Comparison of ENCODE assay signal across 11 cellular contexts in genomic region chrX:104253567-104254441, GRCh38. TPM values are rescaled to one million over a fixed set of nuclear protein-coding genes. Genes with fewer than 3 reads are reported as not detected.
DNase-seq lines count a peak whose midpoint lies in the region; ATAC-seq and TF ChIP-seq lines count a peak whose summit lies in the region.
"Had no signal": no experiment of that assay in that cellular context is flagged by ENCODE, and none has a peak within 500 bp of the region (broad histone marks: within the 10 kb centered on the region; RNA-seq: fewer than 3 reads in every experiment).

No MANE protein-coding gene starts in this region.

- H3K4me1 ChIP-seq in stomach: peaks cover 0 to 24% (median 15%) of the 10 kb centered on the region in 4 donors
- H3K4me1 ChIP-seq: BLaER1 treated with 17β-estradiol and CSF1 and Interleukin-3, amounts not matched to agents 10 nM and 100 nM had no signal

- WGBS in stomach, 5 donors: 5 to 39% (median 8%) methylated on average over 42 to 65 of the region's 65 CpGs

- no peak for TF ChIP-seq POLR2A in stomach (IDR thresholded peaks at IDR 0.05)

- POLR2A ChIA-PET in activated CD4-positive, alpha-beta T cell treated with anti-CD3 and anti-CD28 coated beads, Interleukin-2, amount 10 ng/mL, durations not matched to agents 7 days and 5 days (lab: Charles Lee): no interaction called here

- H3K9me3 ChIP-seq in stomach: peaks cover 0 to 19% (median 0%) of the 10 kb centered on the region in 4 donors
- H3K9me3 ChIP-seq: neutrophil had no signal

- no peak overlapping the region for H3K27ac Mint-ChIP-seq in activated CD4-positive, alpha-beta T cell treated with anti-CD3 and anti-CD28 coated beads, Interleukin-2, amount 10 ng/mL, durations not matched to agents 7 days and 5 days
- H3K27ac Mint-ChIP-seq in activated T-cell treated with anti-CD3 and anti-CD28 coated beads, Interleukin-2, amount 50 U/mL, for 72 hours: no peak overlapping the region

- no peak for TF ChIP-seq CTCF in stomach (IDR thresholded peaks at IDR 0.05)

- no peaks in the 10 kb centered on the region for H3K36me3 Mint-ChIP-seq in activated CD4-positive, alpha-beta T cell treated with anti-CD3 and anti-CD28 coated beads, Interleukin-2, amount 10 ng/mL, durations not matched to agents 7 days and 5 days (ENCODE audit: low read depth)
- peaks cover 2 to 4% of the 10 kb centered on the region in 2 donors for H3K36me3 Mint-ChIP-seq in activated T-cell treated with anti-CD3 and anti-CD28 coated beads, Interleukin-2, amount 50 U/mL, for 72 hours (ENCODE audit: insufficient read depth in 2 of 2)

- H3K27me3 ChIP-seq in stomach: peaks cover 0 to 49% (median 34%) of the 10 kb centered on the region in 3 donors

- TF ChIP-seq EP300 in stomach (IDR thresholded peaks at IDR 0.05): no peak

- DNase-seq in activated CD4-positive, alpha-beta T cell treated with anti-CD3 and anti-CD28 coated beads, Interleukin-2, amount 10 ng/mL, durations not matched to agents 7 days and 5 days: no peak
- no peak for DNase-seq in activated CD4-positive, alpha-beta T cell treated with anti-CD3 and anti-CD28 coated beads for 4 hours
- DNase-seq in activated T-cell treated with anti-CD3 and anti-CD28 coated beads, Interleukin-2, amount 50 U/mL, for 72 hours: peak in 1 of 2 donors; percentile 4
- DNase-seq in iPS-NIHi11 (ENCODE audit: low spot score) (peak; percentile 43), stomach (no peak), NCI-H2029 treated with DMSO at 0.1 percent for 48 hours (lab: John Stamatoyannopoulos, UW) (no peak), MV-4-11 (lab: John Stamatoyannopoulos, UW) (no peak), left colon (no peak)
- DNase-seq: NCI-H1105 had no signal

- H3K27me3 Mint-ChIP-seq in activated CD4-positive, alpha-beta T cell treated with anti-CD3 and anti-CD28 coated beads, Interleukin-2, amount 10 ng/mL, durations not matched to agents 7 days and 5 days: peaks cover 45% of the 10 kb centered on the region
- H3K27me3 Mint-ChIP-seq in activated T-cell treated with anti-CD3 and anti-CD28 coated beads, Interleukin-2, amount 50 U/mL, for 72 hours (ENCODE audit: low read depth): peaks cover 50% of the 10 kb centered on the region

- CTCF ChIA-PET in activated CD4-positive, alpha-beta T cell treated with anti-CD3 and anti-CD28 coated beads, Interleukin-2, amount 10 ng/mL, durations not matched to agents 7 days and 5 days (lab: Charles Lee): no interaction called here

- peaks cover 11% of the 10 kb centered on the region for H3K4me1 Mint-ChIP-seq in activated CD4-positive, alpha-beta T cell treated with anti-CD3 and anti-CD28 coated beads, Interleukin-2, amount 10 ng/mL, durations not matched to agents 7 days and 5 days
- peaks cover 6% of the 10 kb centered on the region for H3K4me1 Mint-ChIP-seq in activated T-cell treated with anti-CD3 and anti-CD28 coated beads, Interleukin-2, amount 50 U/mL, for 72 hours (ENCODE audit: low read depth)

- no peak overlapping the region for H3K27ac ChIP-seq in stomach
- H3K27ac ChIP-seq: BLaER1 treated with 17β-estradiol and CSF1 and Interleukin-3, amounts not matched to agents 10 nM and 100 nM; neutrophil had no signal

- intact Hi-C loops in stomach (cut with DNase I; ENCODE audit: low total_unique reads) (no loop called here), left colon (cut with DNase I, micrococcal nuclease) (no loop called here)

- H3K36me3 ChIP-seq in stomach: no peaks in the 10 kb centered on the region
- H3K36me3 ChIP-seq: BLaER1 treated with 17β-estradiol and CSF1 and Interleukin-3, amounts not matched to agents 10 nM and 100 nM; neutrophil had no signal

- H3K9me3 Mint-ChIP-seq in activated CD4-positive, alpha-beta T cell treated with anti-CD3 and anti-CD28 coated beads, Interleukin-2, amount 10 ng/mL, durations not matched to agents 7 days and 5 days: no peaks in the 10 kb centered on the region
- no peaks in the 10 kb centered on the region for H3K9me3 Mint-ChIP-seq in activated T-cell treated with anti-CD3 and anti-CD28 coated beads, Interleukin-2, amount 50 U/mL, for 72 hours

- ATAC-seq in activated T-cell treated with anti-CD3 and anti-CD28 coated beads, Interleukin-2, amount 50 U/mL, for 72 hours (replicated peaks in 1 of 2): peak; percentile 21 to 49
- no peak for ATAC-seq in left colon

- H3K4me3 Mint-ChIP-seq in activated CD4-positive, alpha-beta T cell treated with anti-CD3 and anti-CD28 coated beads, Interleukin-2, amount 10 ng/mL, durations not matched to agents 7 days and 5 days: peak overlapping the region; percentile 41
- peak overlapping the region; percentile 77 to 91 for H3K4me3 Mint-ChIP-seq in activated T-cell treated with anti-CD3 and anti-CD28 coated beads, Interleukin-2, amount 50 U/mL, for 72 hours

- peak overlapping the region in 3 of 4 donors; percentile 0 to 28 (median 19) for H3K4me3 ChIP-seq in stomach

RNA-seq across cellular contexts. Expression of gene ESX1, which starts 0.9 kb away (rescaled TPM):
- total RNA-seq in activated CD4-positive, alpha-beta T cell treated with anti-CD3 and anti-CD28 coated beads, Interleukin-2, amount 10 ng/mL, durations not matched to agents 7 days and 5 days: not detected
- total RNA-seq in activated T-cell treated with anti-CD3 and anti-CD28 coated beads, Interleukin-2, amount 50 U/mL, for 72 hours: not detected
- total RNA-seq in stomach: not detected
- polyA plus RNA-seq in stomach: not detected
- total RNA-seq in left colon: not detected
